In the genomic region with DNA sequence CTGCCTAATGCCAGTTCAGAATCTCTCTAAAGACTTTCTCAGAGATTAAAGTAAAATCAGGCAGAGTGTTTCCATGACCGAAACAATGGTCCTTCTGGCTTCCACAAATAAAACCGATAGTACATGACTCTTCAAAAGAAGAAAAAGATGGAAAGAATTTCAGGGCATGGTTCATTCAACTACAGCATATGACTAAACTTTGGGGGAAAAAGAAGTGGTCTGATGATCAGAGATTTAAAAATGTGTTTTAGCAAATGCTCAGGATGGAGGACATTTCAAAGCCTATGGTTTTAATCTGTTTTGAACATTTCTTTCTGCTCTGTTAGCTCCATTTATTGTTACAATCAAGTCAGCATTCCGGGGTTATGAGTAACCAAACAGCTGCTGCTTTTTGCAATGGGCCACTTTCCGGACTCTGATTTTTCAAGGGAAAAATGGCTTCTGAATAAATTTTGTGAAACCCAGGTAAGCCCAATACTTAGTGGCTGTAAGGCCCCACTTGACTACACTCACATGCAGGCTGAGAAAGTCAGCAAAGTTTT, we compare ENCODE assay signal across 10 cellular contexts.
DNase-seq lines count a peak whose midpoint lies in the region; FAIRE-seq and TF ChIP-seq lines count a peak whose summit lies in the region.
"Had no signal": no experiment of that assay in that cellular context is flagged by ENCODE, and none has a peak within 500 bp of the region (broad histone marks: within the 10 kb centered on the region; RNA-seq: fewer than 3 reads in every experiment).

No MANE protein-coding gene starts in this region.

- no peak for TF ChIP-seq CTCF in bronchial epithelial cell (IDR thresholded peaks at IDR 0.05; ENCODE audit: insufficient read depth, low read length, severe bottlenecking)
- TF ChIP-seq CTCF in right atrium auricular region (IDR thresholded peaks at IDR 0.05) = no peak

- H3K36me3 ChIP-seq in HUES48 (ENCODE audit: control insufficient read depth, insufficient read depth, low read length) (no peaks in the 10 kb centered on the region), bronchial epithelial cell (ENCODE audit: control insufficient read depth, insufficient read depth, low read length) (no peaks in the 10 kb centered on the region), right atrium auricular region (no peaks in the 10 kb centered on the region), skeletal muscle satellite cell (ENCODE audit: insufficient read depth, low read length) (no peaks in the 10 kb centered on the region)
- H3K36me3 ChIP-seq: pancreas had no signal

- H3K9ac ChIP-seq in HUES48 (ENCODE audit: low read depth, low read length) (no peak overlapping the region; the same call in 1 of the 2 replicates), skeletal muscle satellite cell (ENCODE audit: low read depth, low read length) (peak overlapping the region; percentile 84)

- no peaks in the 10 kb centered on the region for H3K9me3 ChIP-seq in HUES48 (ENCODE audit: control insufficient read depth, insufficient read depth, low read length)
- no peaks in the 10 kb centered on the region for H3K9me3 ChIP-seq in right atrium auricular region
- no peaks in the 10 kb centered on the region for H3K9me3 ChIP-seq in skeletal muscle satellite cell (replicated peaks; ENCODE audit: low read length)
- H3K9me3 ChIP-seq: pancreas had no signal

- in situ Hi-C loops in KBM-7 (cut with MboI; ENCODE audit: low pct_unique_long_range_greater_than_20kb, low sequenced_read_pairs) = no loop called here

- H3K4me1 ChIP-seq in HUES48 (ENCODE audit: control insufficient read depth, insufficient read depth, low read length) (peaks cover 10% of the 10 kb centered on the region), right atrium auricular region (peaks cover 0 to 25% of the 10 kb centered on the region in 2 donors), skeletal muscle satellite cell (ENCODE audit: control insufficient read depth, insufficient read depth, low read length) (peaks cover 33% of the 10 kb centered on the region)
- H3K4me1 ChIP-seq: pancreas had no signal

- no peak for FAIRE-seq in bronchial epithelial cell (lab: Jason Lieb, UNC)
- FAIRE-seq: D721Med, pancreas had no signal

- H3K27me3 ChIP-seq in HUES48 (ENCODE audit: control insufficient read depth, insufficient read depth, low read length) (no peaks in the 10 kb centered on the region), bronchial epithelial cell (ENCODE audit: control insufficient read depth, insufficient read depth, low read length) (no peaks in the 10 kb centered on the region), right atrium auricular region (no peaks in the 10 kb centered on the region), skeletal muscle satellite cell (ENCODE audit: control insufficient read depth, insufficient read depth, low read length) (no peaks in the 10 kb centered on the region)
- H3K27me3 ChIP-seq: pancreas had no signal

- DNase-seq in bronchial epithelial cell (ENCODE audit: low read depth) (peak; percentile 29), right atrium auricular region (ENCODE audit: low spot score) (no peak), KBM-7 (no peak), NCI-H510A treated with DMSO at 0.1 percent for 48 hours (lab: John Stamatoyannopoulos, UW) (no peak), NCI-H526 (lab: John Stamatoyannopoulos, UW) (no peak), NCI-H187 treated with DMSO at 0.1 percent for 48 hours (lab: John Stamatoyannopoulos, UW) (no peak)
- DNase-seq: pancreas had no signal

- peak overlapping the region; percentile 60 for H3K27ac ChIP-seq in HUES48 (ENCODE audit: low read depth, low read length)
- H3K27ac ChIP-seq in right atrium auricular region = peak overlapping the region; percentile 60 to 69

- H3K4me2 ChIP-seq in skeletal muscle satellite cell (ENCODE audit: low read length) = peak overlapping the region; percentile 60

- H3K4me3 ChIP-seq in HUES48 (ENCODE audit: low read depth, low read length) (no peak overlapping the region), bronchial epithelial cell (ENCODE audit: low read depth, low read length) (no peak overlapping the region), right atrium auricular region (no peak overlapping the region), skeletal muscle satellite cell (ENCODE audit: low read length) (peak overlapping the region; percentile 32)
- H3K4me3 ChIP-seq: pancreas had no signal
